ENCODE assay signal across 12 cellular contexts in the genomic region with DNA sequence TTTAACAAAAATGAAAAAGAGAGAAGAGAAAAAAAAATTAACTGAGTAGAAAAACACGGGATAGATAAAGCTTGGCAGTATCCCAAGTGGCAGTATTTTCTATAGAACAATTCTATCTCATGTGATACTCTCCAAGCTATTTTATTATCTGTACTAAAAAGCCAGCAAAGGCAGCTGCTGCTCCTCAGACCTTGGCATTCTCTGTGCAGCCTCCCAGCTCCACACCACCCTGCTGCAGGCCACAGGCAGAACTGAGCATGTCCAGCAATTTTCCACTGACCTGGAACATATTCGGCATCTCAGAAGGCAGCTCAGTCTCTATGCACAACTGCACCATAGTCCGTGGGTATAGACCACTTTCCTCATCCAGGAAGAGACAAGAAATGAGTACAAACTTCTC.
A peak's percentile ranks its signal among the peaks of the same experiment; 100 is the strongest.
DNase-seq lines count a peak whose midpoint lies in the region; ATAC-seq, FAIRE-seq and TF ChIP-seq lines count a peak whose summit lies in the region.
"Had no signal": no experiment of that assay in that cellular context is flagged by ENCODE, and none has a peak within 500 bp of the region (broad histone marks: within the 10 kb centered on the region; RNA-seq: fewer than 3 reads in every experiment).

No MANE protein-coding gene starts in this region.

- no peaks in the 10 kb centered on the region for H3K4me1 Mint-ChIP-seq in activated naive CD8-positive, alpha-beta T cell treated with anti-CD3 and anti-CD28 coated beads, Interleukin-2, amount 50 U/mL, for 24 hours

- H3K9me3 Mint-ChIP-seq in activated naive CD8-positive, alpha-beta T cell treated with anti-CD3 and anti-CD28 coated beads, Interleukin-2, amount 50 U/mL, for 24 hours, result peaks cover 10% of the 10 kb centered on the region
- H3K9me3 Mint-ChIP-seq: H9 had no signal

- H3K27ac ChIP-seq in sigmoid colon, result peak overlapping the region in 3 of 4 donors; percentile 40 to 58 (median 53)

- peaks cover 0 to 30% (median 11%) of the 10 kb centered on the region in 4 donors for H3K4me1 ChIP-seq in sigmoid colon

- 11 to 55% methylated on average over 3 of the region's 3 CpGs for WGBS in sigmoid colon, 2 donors

- ATAC-seq in SK-N-SH treated with all-trans-retinoic acid at 6 μM for 48 hours (peak; percentile 67), GM21717 (IDR thresholded peaks at IDR 0.05; ENCODE audit: unreplicated experiment) (no peak)
- ATAC-seq in activated naive CD8-positive, alpha-beta T cell treated with anti-CD3 and anti-CD28 coated beads, Interleukin-2, amount 50 U/mL, for 24 hours, result no peak
- ATAC-seq: esophagus mucosa; stimulated activated naive CD8-positive, alpha-beta T cell treated with anti-CD3 and anti-CD28 coated beads, Interleukin-15, Interleukin-2, amounts not matched to agents 100 U/mL and 50 U/mL, for 24 hours had no signal

- intact Hi-C loops in sigmoid colon (cut with DNase I), result no loop called here

- no peaks in the 10 kb centered on the region for H3K27me3 ChIP-seq in sigmoid colon

- no peak for TF ChIP-seq CTCF in sigmoid colon (IDR thresholded peaks at IDR 0.05)

- no peak for TF ChIP-seq EP300 in sigmoid colon (IDR thresholded peaks at IDR 0.05)

- H3K36me3 ChIP-seq in sigmoid colon, result no peaks in the 10 kb centered on the region

- no peaks in the 10 kb centered on the region for H3K36me3 Mint-ChIP-seq in activated naive CD8-positive, alpha-beta T cell treated with anti-CD3 and anti-CD28 coated beads, Interleukin-2, amount 50 U/mL, for 24 hours (ENCODE audit: low read depth)

- no peak overlapping the region for H3K4me3 Mint-ChIP-seq in activated naive CD8-positive, alpha-beta T cell treated with anti-CD3 and anti-CD28 coated beads, Interleukin-2, amount 50 U/mL, for 24 hours
- H3K4me3 Mint-ChIP-seq: H9 had no signal

- DNase-seq in M059J (ENCODE audit: low read depth) (peak; percentile 10), hippocampal formation (lab: John Stamatoyannopoulos, UW) (peak; percentile 34 to 51), sigmoid colon (peak; percentile 69), H54 (ENCODE audit: insufficient read length, low spot score) (no peak)
- no peak for DNase-seq in activated naive CD8-positive, alpha-beta T cell treated with anti-CD3 and anti-CD28 coated beads, Interleukin-2, amount 50 U/mL, for 24 hours
- DNase-seq: activated CD4-positive, CD25-positive, alpha-beta regulatory T cell; H9; NCI-H2081; stimulated activated naive CD8-positive, alpha-beta T cell treated with anti-CD3 and anti-CD28 coated beads, Interleukin-15, Interleukin-2, amounts not matched to agents 100 U/mL and 50 U/mL, for 24 hours had no signal

- FAIRE-seq in H54 (lab: Jason Lieb, UNC), result no peak

- H3K27me3 Mint-ChIP-seq in activated naive CD8-positive, alpha-beta T cell treated with anti-CD3 and anti-CD28 coated beads, Interleukin-2, amount 50 U/mL, for 24 hours, result no peaks in the 10 kb centered on the region

- no peak overlapping the region for H3K4me3 ChIP-seq in sigmoid colon

- H3K9me3 ChIP-seq in sigmoid colon, result no peaks in the 10 kb centered on the region

- no peak overlapping the region for H3K27ac Mint-ChIP-seq in activated naive CD8-positive, alpha-beta T cell treated with anti-CD3 and anti-CD28 coated beads, Interleukin-2, amount 50 U/mL, for 24 hours
- H3K27ac Mint-ChIP-seq: H9 had no signal

- TF ChIP-seq POLR2A in sigmoid colon (IDR thresholded peaks at IDR 0.05), result no peak
- TF ChIP-seq POLR2A in H54 (IDR thresholded peaks at IDR 0.05; ENCODE audit: low read depth, low read length), result no peak

TF ChIP-seq in SK-N-SH treated with all-trans-retinoic acid at 6 μM for 48 hours, 23 proteins besides CTCF, POLR2A, EP300 and RAD21:
- TF ChIP-seq TCF4 (CRISPR knock-in tag; IDR thresholded peaks at IDR 0.05; ENCODE audit: borderline replicate concordance) (peak; percentile 40; the same call in 1 of the 2 replicates), ARNTL (CRISPR knock-in tag; IDR thresholded peaks at IDR 0.05; ENCODE audit: borderline replicate concordance, low read depth) (no peak), BACH2 (CRISPR knock-in tag; IDR thresholded peaks at IDR 0.05; ENCODE audit: borderline replicate concordance) (no peak), ZNF565 (CRISPR knock-in tag; conservative IDR thresholded peaks at IDR 0.05; ENCODE audit: low read depth) (no peak)
- TF ChIP-seq, protein P1, sequence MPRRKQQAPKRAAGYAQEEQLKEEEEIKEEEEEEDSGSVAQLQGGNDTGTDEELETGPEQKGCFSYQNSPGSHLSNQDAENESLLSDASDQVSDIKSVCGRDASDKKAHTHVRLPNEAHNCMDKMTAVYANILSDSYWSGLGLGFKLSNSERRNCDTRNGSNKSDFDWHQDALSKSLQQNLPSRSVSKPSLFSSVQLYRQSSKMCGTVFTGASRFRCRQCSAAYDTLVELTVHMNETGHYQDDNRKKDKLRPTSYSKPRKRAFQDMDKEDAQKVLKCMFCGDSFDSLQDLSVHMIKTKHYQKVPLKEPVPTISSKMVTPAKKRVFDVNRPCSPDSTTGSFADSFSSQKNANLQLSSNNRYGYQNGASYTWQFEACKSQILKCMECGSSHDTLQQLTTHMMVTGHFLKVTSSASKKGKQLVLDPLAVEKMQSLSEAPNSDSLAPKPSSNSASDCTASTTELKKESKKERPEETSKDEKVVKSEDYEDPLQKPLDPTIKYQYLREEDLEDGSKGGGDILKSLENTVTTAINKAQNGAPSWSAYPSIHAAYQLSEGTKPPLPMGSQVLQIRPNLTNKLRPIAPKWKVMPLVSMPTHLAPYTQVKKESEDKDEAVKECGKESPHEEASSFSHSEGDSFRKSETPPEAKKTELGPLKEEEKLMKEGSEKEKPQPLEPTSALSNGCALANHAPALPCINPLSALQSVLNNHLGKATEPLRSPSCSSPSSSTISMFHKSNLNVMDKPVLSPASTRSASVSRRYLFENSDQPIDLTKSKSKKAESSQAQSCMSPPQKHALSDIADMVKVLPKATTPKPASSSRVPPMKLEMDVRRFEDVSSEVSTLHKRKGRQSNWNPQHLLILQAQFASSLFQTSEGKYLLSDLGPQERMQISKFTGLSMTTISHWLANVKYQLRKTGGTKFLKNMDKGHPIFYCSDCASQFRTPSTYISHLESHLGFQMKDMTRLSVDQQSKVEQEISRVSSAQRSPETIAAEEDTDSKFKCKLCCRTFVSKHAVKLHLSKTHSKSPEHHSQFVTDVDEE (CRISPR knock-in tag; IDR thresholded peaks at IDR 0.05), result peak; percentile 64; the same call in 1 of the 2 replicates

Comparison
In these comparisons a context has a peak if more than half of its experiments do, and no peak if none do; other contexts are left out.
1. DNase-seq: peak in M059J (single experiment), hippocampal formation (2 of 2) and sigmoid colon (single experiment); none in activated naive CD8-positive, alpha-beta T cell treated with anti-CD3 and anti-CD28 coated beads, Interleukin-2, amount 50 U/mL, for 24 hours (single experiment) and H54 (single experiment).